15 cellular contexts compared by ENCODE assay signal in genomic region chrX:44915361-44915868, GRCh38. TPM values are rescaled to one million over a fixed set of nuclear protein-coding genes. Genes with fewer than 3 reads are reported as not detected.
DNase-seq lines count a peak whose midpoint lies in the region; ATAC-seq and TF ChIP-seq lines count a peak whose summit lies in the region.
"Had no signal": no experiment of that assay in that cellular context is flagged by ENCODE, and none has a peak within 500 bp of the region (broad histone marks: within the 10 kb centered on the region; RNA-seq: fewer than 3 reads in every experiment).

No MANE protein-coding gene starts in this region.

- H3K9me3 ChIP-seq in BE2C (no peaks in the 10 kb centered on the region), right lobe of liver (no peaks in the 10 kb centered on the region)

- peak overlapping the region; percentile 7 for H3K4me3 ChIP-seq in BE2C (ENCODE audit: low read depth, low read length)
- no peak overlapping the region for H3K4me3 ChIP-seq in HL-60 (replicated peaks; ENCODE audit: insufficient read depth, low read length)
- peak overlapping the region in 2 of 3 donors; percentile 17 to 34 for H3K4me3 ChIP-seq in right lobe of liver
- H3K4me3 ChIP-seq: cardiac muscle cell, GM23338 had no signal

- H3K4me1 ChIP-seq in BE2C (no peaks in the 10 kb centered on the region), right lobe of liver (peaks cover 3 to 58% (median 18%) of the 10 kb centered on the region in 4 donors)

- no peak for TF ChIP-seq CTCF in BE2C (IDR thresholded peaks at IDR 0.05; ENCODE audit: low read depth, low read length)
- TF ChIP-seq CTCF in HL-60 (IDR thresholded peaks at IDR 0.05; ENCODE audit: insufficient read depth, low read length), result no peak
- TF ChIP-seq CTCF in right lobe of liver (IDR thresholded peaks at IDR 0.05), result no peak

- H3K4me3 Mint-ChIP-seq in activated naive CD8-positive, alpha-beta T cell treated with anti-CD3 and anti-CD28 coated beads for 36 hours, result no peak overlapping the region
- H3K4me3 Mint-ChIP-seq: activated T-helper 1 cell treated with anti-CD3 and anti-CD28 coated beads, Interleukin-12 subunit alpha, Interleukin-12 subunit beta, Interleukin-2, Interleukin-4 antibody, amounts not matched to agents 30 ng/mL and 10 ng/mL and 1 ng/mL, durations not matched to agents 14 hours and 24 hours and 36 hours; GM23338; neural crest cell had no signal

- DNase-seq in BE2C (peak; percentile 17), HL-60 (ENCODE audit: low read depth in 1 of 2, low spot score in 1 of 2) (no peak), right lobe of liver (no peak), KG1 (lab: John Stamatoyannopoulos, UW) (no peak), NCI-H2196 treated with DMSO at 0.1 percent for 48 hours (lab: John Stamatoyannopoulos, UW; ENCODE audit: unreplicated experiment) (no peak)
- DNase-seq in activated naive CD8-positive, alpha-beta T cell treated with anti-CD3 and anti-CD28 coated beads for 36 hours, result no peak
- DNase-seq in activated CD4-positive, CD25-positive, alpha-beta regulatory T cell (lab: John Stamatoyannopoulos, UW), result no peak
- DNase-seq: NCI-H2171 had no signal

- WGBS in right lobe of liver (ENCODE audit: insufficient coverage, low coverage, low lambda C conversion rate, missing lambda C conversion rate), result 8% methylated on average over 8 of the region's 8 CpGs

- H3K4me1 Mint-ChIP-seq in activated naive CD8-positive, alpha-beta T cell treated with anti-CD3 and anti-CD28 coated beads for 36 hours, result peaks cover 26% of the 10 kb centered on the region
- H3K4me1 Mint-ChIP-seq: GM23338 had no signal

- peaks cover 1% of the 10 kb centered on the region for H3K9me3 Mint-ChIP-seq in activated naive CD8-positive, alpha-beta T cell treated with anti-CD3 and anti-CD28 coated beads for 36 hours
- H3K9me3 Mint-ChIP-seq: activated T-helper 1 cell treated with anti-CD3 and anti-CD28 coated beads, Interleukin-12 subunit alpha, Interleukin-12 subunit beta, Interleukin-2, Interleukin-4 antibody, amounts not matched to agents 30 ng/mL and 10 ng/mL and 1 ng/mL, durations not matched to agents 14 hours and 24 hours and 36 hours had no signal

- intact Hi-C loops in right lobe of liver (cut with DNase I), result no loop called here

- H3K36me3 ChIP-seq in BE2C, result no peaks in the 10 kb centered on the region
- H3K36me3 ChIP-seq in right lobe of liver, result no peaks in the 10 kb centered on the region
- H3K36me3 ChIP-seq: cardiac muscle cell had no signal

- ATAC-seq in right lobe of liver (peak; percentile 87 to 94 (median 92)), HG02588 (IDR thresholded peaks at IDR 0.05; ENCODE audit: unreplicated experiment) (no peak)
- ATAC-seq: GM23338 had no signal

- H3K27me3 Mint-ChIP-seq in activated naive CD8-positive, alpha-beta T cell treated with anti-CD3 and anti-CD28 coated beads for 36 hours, result no peaks in the 10 kb centered on the region
- H3K27me3 Mint-ChIP-seq: IgD-negative memory B cell had no signal

- TF ChIP-seq POLR2A in right lobe of liver (IDR thresholded peaks at IDR 0.05), result no peak

- H3K27me3 ChIP-seq in BE2C (no peaks in the 10 kb centered on the region), HL-60 (ENCODE audit: insufficient read depth, poor library complexity, severe bottlenecking) (no peaks in the 10 kb centered on the region), right lobe of liver (no peaks in the 10 kb centered on the region)
- H3K27me3 ChIP-seq: cardiac muscle cell had no signal

- peak overlapping the region; percentile 40 for H3K27ac ChIP-seq in HL-60 (replicated peaks)
- H3K27ac ChIP-seq in right lobe of liver, result peak overlapping the region; percentile 79 to 88 (median 79)
- H3K27ac ChIP-seq: C4-2B, cardiac muscle cell had no signal

- peak overlapping the region; percentile 34 for H3K27ac Mint-ChIP-seq in activated naive CD8-positive, alpha-beta T cell treated with anti-CD3 and anti-CD28 coated beads for 36 hours
- H3K27ac Mint-ChIP-seq: activated T-helper 1 cell treated with anti-CD3 and anti-CD28 coated beads, Interleukin-12 subunit alpha, Interleukin-12 subunit beta, Interleukin-2, Interleukin-4 antibody, amounts not matched to agents 30 ng/mL and 10 ng/mL and 1 ng/mL, durations not matched to agents 14 hours and 24 hours and 36 hours; GM23338; IgD-negative memory B cell had no signal

- peaks cover 13% of the 10 kb centered on the region for H3K36me3 Mint-ChIP-seq in activated naive CD8-positive, alpha-beta T cell treated with anti-CD3 and anti-CD28 coated beads for 36 hours
- H3K36me3 Mint-ChIP-seq: IgD-negative memory B cell had no signal

RNA-seq across cellular contexts. Expression of gene KDM6A, which starts 42.4 kb away (rescaled TPM):
- 11.1 TPM for polyA plus RNA-seq in BE2C (2012; ENCODE audit: insufficient read depth, insufficient read length, low read depth)
- 10 to 100 TPM; 15.8 to 17.4 TPM for total RNA-seq in activated naive CD8-positive, alpha-beta T cell treated with anti-CD3 and anti-CD28 coated beads for 36 hours
- 10 to 100 TPM in 5 of 6 experiments, 1 to 10 TPM in 1; 7.1 to 20.9 (median 15.7) TPM for total RNA-seq in right lobe of liver
